ENCODE assay signal across 36 cellular contexts in the genomic region with DNA sequence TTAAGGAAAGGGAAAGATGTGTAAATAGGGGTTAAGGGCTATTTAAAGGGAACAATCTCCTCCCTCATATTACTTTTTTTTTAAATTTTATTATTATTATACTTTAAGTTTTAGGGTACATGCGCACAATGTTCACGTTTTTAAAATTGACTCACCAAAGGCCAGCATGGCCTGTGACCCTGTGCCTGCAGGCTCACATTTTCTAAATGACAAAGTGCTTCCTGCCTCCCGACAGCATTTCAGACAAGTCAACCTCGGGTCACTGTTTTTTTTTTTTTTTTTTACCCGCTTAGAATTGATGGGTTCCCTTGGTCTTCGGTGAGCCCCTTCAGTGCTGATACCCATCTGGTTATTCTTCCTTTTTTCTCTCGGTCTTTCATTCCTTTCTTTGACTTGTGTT.
"Had no signal": no experiment of that assay in that cellular context is flagged by ENCODE, and none has a peak within 500 bp of the region (broad histone marks: within the 10 kb centered on the region; RNA-seq: fewer than 3 reads in every experiment).

No MANE protein-coding gene starts in this region.

- H3K36me3 Mint-ChIP-seq: activated naive CD8-positive, alpha-beta T cell treated with anti-CD3 and anti-CD28 coated beads for 36 hours had no signal

- DNase-seq: activated B cell treated with CpG ODN at 0.5 μM for 24 hours; activated CD4-positive, alpha-beta T cell treated with anti-CD3 and anti-CD28 coated beads for 48 hours; activated CD4-positive, alpha-beta T cell treated with anti-CD3 and anti-CD28 coated beads, Interleukin-2, amount 50 U/mL, for 1 hour; activated CD4-positive, alpha-beta T cell treated with anti-CD3 and anti-CD28 coated beads, Interleukin-2, amount 50 U/mL, for 48 hours; activated CD8-positive, alpha-beta memory T cell treated with anti-CD3 and anti-CD28 coated beads for 24 hours; activated CD8-positive, alpha-beta T cell treated with anti-CD3 and anti-CD28 coated beads for 36 hours; activated effector memory CD4-positive, alpha-beta T cell treated with Interleukin-2 at 50 U/mL for 16 hours; activated gamma-delta T cell treated with Interleukin-2 at 50 U/mL for 16 hours; activated naive CD4-positive, alpha-beta T cell treated with anti-CD3 and anti-CD28 coated beads, Interleukin-2, amount 50 U/mL, for 16 hours; activated naive CD4-positive, alpha-beta T cell treated with Interleukin-2 at 50 U/mL for 16 hours; activated naive CD8-positive, alpha-beta T cell treated with anti-CD3 and anti-CD28 coated beads for 36 hours; activated naive CD8-positive, alpha-beta T cell treated with anti-CD3 and anti-CD28 coated beads, Interleukin-2, amount 50 U/mL, for 24 hours; activated T-cell treated with anti-CD3 and anti-CD28 coated beads, Interleukin-2, amount 50 U/mL, for 4 hours; amygdala; aorta; body of pancreas; central memory CD4-positive, alpha-beta T cell; cerebellar nuclear complex; colonic mucosa; dorsolateral prefrontal cortex; effector memory CD4-positive, alpha-beta T cell; endodermal cell; foreskin keratinocyte; gastrocnemius medialis; glutamatergic neuron; heart left ventricle; T-helper 1 cell; T-helper 17 cell; T1000; WERI-Rb-1 had no signal

- H3K27ac ChIP-seq: adrenal gland, body of pancreas, cardiac muscle cell, colonic mucosa, dorsolateral prefrontal cortex, esophagus muscularis mucosa, foreskin keratinocyte, gastrocnemius medialis, heart left ventricle, WERI-Rb-1 had no signal

- H3K9me3 Mint-ChIP-seq: activated CD8-positive, alpha-beta T cell treated with anti-CD3 and anti-CD28 coated beads for 36 hours; activated naive CD8-positive, alpha-beta T cell treated with anti-CD3 and anti-CD28 coated beads, Interleukin-2, amount 50 U/mL, for 24 hours; activated T-cell treated with anti-CD3 and anti-CD28 coated beads, Interleukin-2, amount 50 U/mL, for 4 hours; activated T-helper 17 cell treated with anti-CD3 and anti-CD28 coated beads, Interleukin-2, amount 50 U/mL, for 72 hours; dendritic cell treated with granulocyte-macrophage colony-stimulating factor and Interleukin-4, amounts not matched to agents 40 ng/mL and 50 ng/mL, for 4 days; endodermal cell; T-helper 2 cell treated with Interferon-gamma antibody and Interleukin-4, amounts not matched to agents 5 μg/mL and 100 μg/mL, for 36 hours had no signal

- H3K4me1 Mint-ChIP-seq: activated naive CD8-positive, alpha-beta T cell treated with anti-CD3 and anti-CD28 coated beads for 36 hours; activated naive CD8-positive, alpha-beta T cell treated with anti-CD3 and anti-CD28 coated beads, Interleukin-2, amount 50 U/mL, for 24 hours; activated T-helper 17 cell treated with anti-CD3 and anti-CD28 coated beads, Interleukin-2, amount 50 U/mL, for 72 hours; endodermal cell; T-helper 17 cell had no signal

- H3K4me1 ChIP-seq: adrenal gland, body of pancreas, colonic mucosa, esophagus muscularis mucosa, foreskin keratinocyte, gastrocnemius medialis, heart left ventricle had no signal

- H3K4me3 Mint-ChIP-seq: activated B cell treated with CpG ODN at 0.5 μM for 24 hours; activated CD8-positive, alpha-beta T cell treated with anti-CD3 and anti-CD28 coated beads for 36 hours; activated naive CD8-positive, alpha-beta T cell treated with anti-CD3 and anti-CD28 coated beads for 36 hours; activated naive CD8-positive, alpha-beta T cell treated with anti-CD3 and anti-CD28 coated beads, Interleukin-2, amount 50 U/mL, for 24 hours; activated T-cell treated with anti-CD3 and anti-CD28 coated beads, Interleukin-2, amount 50 U/mL, for 4 hours; activated T-helper 17 cell treated with anti-CD3 and anti-CD28 coated beads, Interleukin-2, amount 50 U/mL, for 72 hours; dendritic cell treated with granulocyte-macrophage colony-stimulating factor and Interleukin-4, amounts not matched to agents 40 ng/mL and 50 ng/mL, for 4 days; endodermal cell; T-helper 17 cell; T-helper 2 cell treated with Interferon-gamma antibody and Interleukin-4, amounts not matched to agents 5 μg/mL and 100 μg/mL, for 36 hours had no signal

- H3K27ac Mint-ChIP-seq: activated B cell treated with CpG ODN at 0.5 μM for 24 hours; activated CD8-positive, alpha-beta T cell treated with anti-CD3 and anti-CD28 coated beads for 36 hours; activated naive CD8-positive, alpha-beta T cell treated with anti-CD3 and anti-CD28 coated beads for 36 hours; activated naive CD8-positive, alpha-beta T cell treated with anti-CD3 and anti-CD28 coated beads, Interleukin-2, amount 50 U/mL, for 24 hours; activated T-helper 17 cell treated with anti-CD3 and anti-CD28 coated beads, Interleukin-2, amount 50 U/mL, for 72 hours; dendritic cell treated with granulocyte-macrophage colony-stimulating factor and Interleukin-4, amounts not matched to agents 40 ng/mL and 50 ng/mL, for 4 days; endodermal cell; T-helper 17 cell; T-helper 2 cell treated with Interferon-gamma antibody and Interleukin-4, amounts not matched to agents 5 μg/mL and 100 μg/mL, for 36 hours had no signal

- H3K4me3 ChIP-seq: adrenal gland, body of pancreas, cardiac muscle cell, colonic mucosa, dorsolateral prefrontal cortex, esophagus muscularis mucosa, gastrocnemius medialis, heart left ventricle had no signal

- H3K9me3 ChIP-seq: adrenal gland, body of pancreas, colonic mucosa, esophagus muscularis mucosa, gastrocnemius medialis, heart left ventricle had no signal

- H3K27me3 ChIP-seq: adrenal gland, body of pancreas, cardiac muscle cell, colonic mucosa, dorsolateral prefrontal cortex had no signal

- H3K36me3 ChIP-seq: adrenal gland, cardiac muscle cell, colonic mucosa, esophagus muscularis mucosa, gastrocnemius medialis, heart left ventricle, WERI-Rb-1 had no signal
